ENCODE assay signal across 15 cellular contexts in the genomic region with DNA sequence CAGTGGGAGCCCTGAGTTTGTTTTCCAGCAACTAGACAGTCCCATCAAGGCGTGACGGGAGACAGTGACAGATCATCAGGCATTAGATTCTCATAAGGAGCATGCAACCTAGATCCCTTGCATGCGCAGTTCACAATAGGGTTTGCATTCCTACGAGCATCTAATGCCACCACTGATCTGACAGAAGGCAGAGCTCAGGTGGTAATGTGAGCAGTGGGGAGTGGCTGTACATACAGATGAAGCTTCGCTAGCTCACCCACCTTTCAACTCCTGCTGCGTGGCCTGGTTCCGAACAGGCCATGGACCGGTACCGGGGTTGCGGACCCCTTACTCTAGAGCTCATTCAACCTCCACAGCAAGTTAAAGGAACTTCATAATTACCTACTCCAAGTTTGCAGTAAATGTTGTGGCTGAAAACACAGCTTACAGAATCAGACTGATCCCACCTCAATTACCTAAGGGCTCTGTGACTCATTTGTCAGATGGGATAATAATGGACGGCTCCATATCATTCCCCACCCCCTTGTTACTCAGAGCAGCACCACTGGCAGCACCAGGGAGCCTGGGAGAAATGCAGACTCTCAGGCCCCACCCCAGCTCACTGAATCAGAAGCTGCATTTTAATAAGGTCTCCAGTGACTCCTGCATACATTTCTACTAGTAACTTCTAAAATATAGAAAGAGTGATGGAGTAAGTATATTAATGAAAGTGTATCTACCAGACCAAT. TPM values are rescaled to one million over a fixed set of nuclear protein-coding genes. Genes with fewer than 3 reads are reported as not detected.
DNase-seq lines count a peak whose midpoint lies in the region; ATAC-seq and TF ChIP-seq lines count a peak whose summit lies in the region.
"Had no signal": no experiment of that assay in that cellular context is flagged by ENCODE, and none has a peak within 500 bp of the region (broad histone marks: within the 10 kb centered on the region; RNA-seq: fewer than 3 reads in every experiment).

No MANE protein-coding gene starts in this region.

- H4K91ac ChIP-seq in H9 (ENCODE audit: insufficient read length, low read depth, low read length): no peak overlapping the region

- H2BK15ac ChIP-seq in H9 (ENCODE audit: low read depth, low read length): no peak overlapping the region

- H4K8ac ChIP-seq in H9 (replicated peaks; ENCODE audit: insufficient read length, low read depth, low read length): no peak overlapping the region

- H2BK20ac ChIP-seq in H9 (ENCODE audit: low read depth, low read length, poor library complexity, severe bottlenecking): no peak overlapping the region

- H3K18ac ChIP-seq in H9 (ENCODE audit: insufficient read length, low read depth, low read length): no peak overlapping the region

- no peak overlapping the region for H3K4me3 Mint-ChIP-seq in natural killer cell treated with Interleukin-12 subunit alpha and Interleukin-12 subunit beta and Interleukin-15 and Interleukin-18, amount 100 ng/mL, for 72 hours
- no peak overlapping the region for H3K4me3 Mint-ChIP-seq in natural killer cell
- no peak overlapping the region for H3K4me3 Mint-ChIP-seq in H9
- H3K4me3 Mint-ChIP-seq in CD8-positive, alpha-beta memory T cell: no peak overlapping the region
- H3K4me3 Mint-ChIP-seq: IgD-negative memory B cell had no signal

- H3K27ac Mint-ChIP-seq in natural killer cell treated with Interleukin-12 subunit alpha and Interleukin-12 subunit beta and Interleukin-15 and Interleukin-18, amount 100 ng/mL, for 72 hours: no peak overlapping the region
- H3K27ac Mint-ChIP-seq in natural killer cell (no peak overlapping the region), H9 (no peak overlapping the region)
- peak overlapping the region in 1 of 8 donors; percentile 36 for H3K27ac Mint-ChIP-seq in CD8-positive, alpha-beta memory T cell
- H3K27ac Mint-ChIP-seq: IgD-negative memory B cell had no signal

- no peak overlapping the region for H3K9ac ChIP-seq in H9 (ENCODE audit: extremely low read depth, insufficient read length, low read length)

- H3K4me1 Mint-ChIP-seq in natural killer cell treated with Interleukin-12 subunit alpha and Interleukin-12 subunit beta and Interleukin-15 and Interleukin-18, amount 100 ng/mL, for 72 hours (ENCODE audit: low read depth in 2 of 2): no peaks in the 10 kb centered on the region
- H3K4me1 Mint-ChIP-seq in natural killer cell (no peaks in the 10 kb centered on the region), H9 (peaks cover 3 to 5% of the 10 kb centered on the region in 2 experiments)
- peaks cover 0 to 3% (median 0%) of the 10 kb centered on the region in 3 donors for H3K4me1 Mint-ChIP-seq in CD8-positive, alpha-beta memory T cell
- H3K4me1 Mint-ChIP-seq: IgD-negative memory B cell had no signal

- H3K4ac ChIP-seq in H9 (ENCODE audit: low read depth, low read length): no peak overlapping the region

- H3K4me3 ChIP-seq in CD8-positive, alpha-beta memory T cell (ENCODE audit: low read length): no peak overlapping the region

- H3K27me3 Mint-ChIP-seq in natural killer cell treated with Interleukin-12 subunit alpha and Interleukin-12 subunit beta and Interleukin-15 and Interleukin-18, amount 100 ng/mL, for 72 hours: no peaks in the 10 kb centered on the region
- H3K27me3 Mint-ChIP-seq in natural killer cell (ENCODE audit: low read depth in 2 of 2) (no peaks in the 10 kb centered on the region), H9 (ENCODE audit: low read depth) (peaks cover 7% of the 10 kb centered on the region; the same call in 1 of the 2 replicates)
- H3K27me3 Mint-ChIP-seq in CD8-positive, alpha-beta memory T cell: peaks cover 0 to 1% of the 10 kb centered on the region in 2 donors
- H3K27me3 Mint-ChIP-seq: IgD-negative memory B cell had no signal

- H3K79me1 ChIP-seq in H9 (ENCODE audit: insufficient read depth, low read depth, low read length, poor library complexity, severe bottlenecking): no peaks in the 10 kb centered on the region

- H3K79me2 ChIP-seq in H9 (ENCODE audit: insufficient read depth, low read length): no peaks in the 10 kb centered on the region

- H3K36me3 ChIP-seq in CD8-positive, alpha-beta memory T cell (ENCODE audit: insufficient read depth, low read length): no peaks in the 10 kb centered on the region

- H3K56ac ChIP-seq in H9 (ENCODE audit: insufficient read length, low read depth, low read length): no peak overlapping the region

- no peak for ATAC-seq in natural killer cell treated with Interleukin-12 subunit alpha and Interleukin-12 subunit beta and Interleukin-15 and Interleukin-18, amount 100 ng/mL, for 72 hours
- ATAC-seq in natural killer cell (no peak), esophagus mucosa (peak; percentile 49)
- ATAC-seq: PC-3 had no signal

- no peak overlapping the region for H4K5ac ChIP-seq in H9 (ENCODE audit: insufficient read length, low read depth, low read length)

- no peak overlapping the region for H2AFZ ChIP-seq in H9 (ENCODE audit: low read length)

- no peak overlapping the region for H3K14ac ChIP-seq in H9 (ENCODE audit: insufficient read depth, low read length)

- POLR2A ChIA-PET in RWPE1 (lab: Yijun Ruan, JAX; ENCODE audit: low non-redundant PET): interaction anchor here (0.6 kb wide), 1 partner anchor 14 kb away, joined by 3 read pairs; no protein-coding TSS in a partner anchor
- POLR2A ChIA-PET in CD8-positive, alpha-beta memory T cell (lab: Charles Lee): no interaction called here

- no peak overlapping the region for H2BK5ac ChIP-seq in H9 (ENCODE audit: insufficient read length, low read length)

- intact Hi-C loops in natural killer cell (cut with micrococcal nuclease): no loop called here

- H3T11ph ChIP-seq in H9 (ENCODE audit: low read length): no peak overlapping the region

- no peaks in the 10 kb centered on the region for H3K23me2 ChIP-seq in H9 (ENCODE audit: insufficient read length, low read depth, low read length, poor library complexity, severe bottlenecking)

- no peaks in the 10 kb centered on the region for H3K27me3 ChIP-seq in H9 (ENCODE audit: insufficient read depth, low read length)
- H3K27me3 ChIP-seq in CD8-positive, alpha-beta memory T cell (ENCODE audit: insufficient read depth, low read length, poor library complexity, severe bottlenecking): no peaks in the 10 kb centered on the region

- H2BK12ac ChIP-seq in H9 (ENCODE audit: insufficient read length, low read depth, low read length): no peak overlapping the region

- H2BK120ac ChIP-seq in H9 (ENCODE audit: low read depth, low read length, poor library complexity, severe bottlenecking): no peak overlapping the region

- no peak overlapping the region for H3K4me2 ChIP-seq in H9 (ENCODE audit: insufficient read depth, insufficient read length, low read length)

- H4K20me1 ChIP-seq in H9 (ENCODE audit: control insufficient read depth, insufficient read depth, insufficient read length): no peaks in the 10 kb centered on the region

- TF ChIP-seq CTCF in natural killer cell (IDR thresholded peaks at IDR 0.05) (no peak), RWPE1 (conservative IDR thresholded peaks at IDR 0.05; ENCODE audit: low read depth) (no peak), GM10266 (IDR thresholded peaks at IDR 0.05; ENCODE audit: control insufficient read depth, insufficient read depth, low read depth, missing control alignments) (no peak), H9 (conservative IDR thresholded peaks at IDR 0.05) (no peak)

- H3K4me1 ChIP-seq in H9 (ENCODE audit: insufficient read depth, low read length): no peaks in the 10 kb centered on the region
- no peaks in the 10 kb centered on the region for H3K4me1 ChIP-seq in CD8-positive, alpha-beta memory T cell (ENCODE audit: insufficient read depth, low read length)

- H3K9me3 Mint-ChIP-seq in natural killer cell treated with Interleukin-12 subunit alpha and Interleukin-12 subunit beta and Interleukin-15 and Interleukin-18, amount 100 ng/mL, for 72 hours: no peaks in the 10 kb centered on the region
- H3K9me3 Mint-ChIP-seq in natural killer cell: no peaks in the 10 kb centered on the region
- peaks cover 17 to 23% of the 10 kb centered on the region in 2 experiments for H3K9me3 Mint-ChIP-seq in H9
- H3K9me3 Mint-ChIP-seq in CD8-positive, alpha-beta memory T cell: no peaks in the 10 kb centered on the region
- H3K9me3 Mint-ChIP-seq: IgD-negative memory B cell had no signal

- H3K23ac ChIP-seq in H9 (ENCODE audit: insufficient read length, low read depth, low read length): no peak overlapping the region

- WGBS in H9 (ENCODE audit: extremely low coverage, insufficient read length, low lambda C conversion rate): no CpG with 5 or more reads among the region's 11 CpGs

- no peaks in the 10 kb centered on the region for H3K9me3 ChIP-seq in H9 (ENCODE audit: control insufficient read depth, low read depth, low read length)
- no peaks in the 10 kb centered on the region for H3K9me3 ChIP-seq in CD8-positive, alpha-beta memory T cell (ENCODE audit: low read length)

- no peaks in the 10 kb centered on the region for H3K36me3 Mint-ChIP-seq in natural killer cell treated with Interleukin-12 subunit alpha and Interleukin-12 subunit beta and Interleukin-15 and Interleukin-18, amount 100 ng/mL, for 72 hours
- H3K36me3 Mint-ChIP-seq in natural killer cell (no peaks in the 10 kb centered on the region), H9 (ENCODE audit: insufficient read depth in 1 of 3, low read depth in 3 of 3) (peaks cover 8 to 18% (median 8%) of the 10 kb centered on the region in 3 experiments; a peak in 6 of 7 replicates)
- peaks cover 0 to 28% (median 0%) of the 10 kb centered on the region in 3 donors for H3K36me3 Mint-ChIP-seq in CD8-positive, alpha-beta memory T cell

- DNase-seq in natural killer cell treated with Interleukin-12 subunit alpha and Interleukin-12 subunit beta and Interleukin-15 and Interleukin-18, amount 100 ng/mL, for 72 hours (ENCODE audit: low spot score): peak; percentile 42
- DNase-seq in natural killer cell: no peak
- peak; percentile 73 for DNase-seq in RWPE1 (ENCODE audit: low spot score)
- DNase-seq in GM10266 (ENCODE audit: extremely low spot score): no peak
- DNase-seq in H9: no peak
- DNase-seq in CD8-positive, alpha-beta memory T cell: no peak
- DNase-seq: C1 segment of cervical spinal cord, MV-4-11, NCI-H1417, NCI-H187 treated with DMSO at 0.1 percent for 48 hours, NCI-H446 treated with DMSO at 0.1 percent for 48 hours, NCI-H748 treated with DMSO at 0.1 percent for 48 hours, PC-3 had no signal

- no peak overlapping the region for H2AK5ac ChIP-seq in H9 (ENCODE audit: insufficient read length, low read length)

- 0 out of 2 replicates have a peak overlapping the region, but pooled peaks have one; percentile 4 for H3K27ac ChIP-seq in RWPE1
- H3K27ac ChIP-seq in H9 (ENCODE audit: insufficient read length, low read depth, low read length): no peak overlapping the region
- H3K27ac ChIP-seq in CD8-positive, alpha-beta memory T cell (ENCODE audit: low read depth, low read length): no peak overlapping the region

- CTCF ChIA-PET in RWPE1 (lab: Yijun Ruan, JAX): interaction anchor here (0.6 kb wide), 1 partner anchor 153 kb away, joined by 3 read pairs; no protein-coding TSS in a partner anchor
- CTCF ChIA-PET in CD8-positive, alpha-beta memory T cell (lab: Charles Lee): no interaction called here

RNA-seq across cellular contexts. Expression of a gene that starts 15.7 kb away (rescaled TPM):
- total RNA-seq in natural killer cell treated with Interleukin-12 subunit alpha and Interleukin-12 subunit beta and Interleukin-15 and Interleukin-18, amount 100 ng/mL, for 72 hours: 1 to 10 TPM; 6.9 to 9.3 TPM
- total RNA-seq in natural killer cell (1 to 10 TPM; 4.7 to 6.6 (median 6.2) TPM), esophagus mucosa (9.6 TPM), H9 (2021) (4.5 and 5.7 TPM in 2 replicates)
- total RNA-seq in CD8-positive, alpha-beta memory T cell: 1 to 10 TPM; 8.4 to 9.1 TPM
- 23.6 TPM for polyA plus RNA-seq in CD8-positive, alpha-beta memory T cell
- total RNA-seq: PC-3 had no signal

RNA-seq across cellular contexts. Expression of a gene that starts 18.2 kb away (rescaled TPM):
- total RNA-seq in natural killer cell treated with Interleukin-12 subunit alpha and Interleukin-12 subunit beta and Interleukin-15 and Interleukin-18, amount 100 ng/mL, for 72 hours: 100 to 1,000 TPM in 1 of 2 donors, 10 to 100 TPM in 1; 45.4 to 123 TPM
- total RNA-seq in natural killer cell: 1 to 10 TPM; 4.6 to 5.6 (median 4.7) TPM
- 3.7 TPM for total RNA-seq in esophagus mucosa
- 57.9 and 58.7 TPM in 2 replicates for total RNA-seq in H9 (2021)
- total RNA-seq in CD8-positive, alpha-beta memory T cell: 10 to 100 TPM; 68.8 to 72.3 TPM
- 0.52 TPM for polyA plus RNA-seq in CD8-positive, alpha-beta memory T cell

RNA-seq across cellular contexts. Expression of a gene that starts 27.4 kb away (rescaled TPM):
- total RNA-seq in natural killer cell treated with Interleukin-12 subunit alpha and Interleukin-12 subunit beta and Interleukin-15 and Interleukin-18, amount 100 ng/mL, for 72 hours: 1 to 10 TPM; 4.6 to 8.9 TPM
- total RNA-seq in natural killer cell (1 to 10 TPM; 3.6 to 5.1 (median 4.3) TPM), esophagus mucosa (1.6 TPM), H9 (2021) (5.2 and 6.0 TPM in 2 replicates)
- total RNA-seq in CD8-positive, alpha-beta memory T cell: 1 to 10 TPM; 4.5 to 5.0 TPM
- polyA plus RNA-seq in CD8-positive, alpha-beta memory T cell: 2.6 TPM

RNA-seq across cellular contexts. Expression of a gene that starts 30.1 kb away (rescaled TPM):
- total RNA-seq in natural killer cell treated with Interleukin-12 subunit alpha and Interleukin-12 subunit beta and Interleukin-15 and Interleukin-18, amount 100 ng/mL, for 72 hours: 10 to 100 TPM; 16.9 to 29.5 TPM
- total RNA-seq in natural killer cell: 10 to 100 TPM in 2 of 3 donors, 1 to 10 TPM in 1; 9.7 to 18.1 (median 13.4) TPM
- 8.0 TPM for total RNA-seq in esophagus mucosa
- 51.5 and 57.7 TPM in 2 replicates for total RNA-seq in H9 (2021)
- 10 to 100 TPM; 19.0 to 20.6 TPM for total RNA-seq in CD8-positive, alpha-beta memory T cell
- 2.7 TPM for polyA plus RNA-seq in CD8-positive, alpha-beta memory T cell

RNA-seq across cellular contexts. Expression of a gene that starts 37.6 kb away (rescaled TPM):
- 1 to 10 TPM; 1.7 to 4.3 TPM for total RNA-seq in natural killer cell treated with Interleukin-12 subunit alpha and Interleukin-12 subunit beta and Interleukin-15 and Interleukin-18, amount 100 ng/mL, for 72 hours
- 1 to 10 TPM in 2 of 3 donors, under 1 TPM in 1; 0.80 to 2.2 (median 1.1) TPM for total RNA-seq in natural killer cell
- total RNA-seq in esophagus mucosa: 2.0 TPM
- 0.46 and 0.55 TPM in 2 replicates for total RNA-seq in H9 (2021)
- total RNA-seq in CD8-positive, alpha-beta memory T cell: 1 to 10 TPM; 3.8 to 4.6 TPM
- 6.6 TPM for polyA plus RNA-seq in CD8-positive, alpha-beta memory T cell

Comparison
In these comparisons a context has a peak if more than half of its experiments do, and no peak if none do; other contexts are left out.
1. DNase-seq: peak in natural killer cell treated with Interleukin-12 subunit alpha and Interleukin-12 subunit beta and Interleukin-15 and Interleukin-18, amount 100 ng/mL, for 72 hours (single experiment) and RWPE1 (single experiment); none in natural killer cell (single experiment), GM10266 (single experiment), H9 (single experiment) and CD8-positive, alpha-beta memory T cell (0 of 5).